In genomic region chr3:32719335-32719734, GRCh38 we compare ENCODE assay signal across 1 cellular context.
TF ChIP-seq lines count a peak whose summit lies in the region.

No MANE protein-coding gene starts in this region.

TF ChIP-seq in GM23338, 12 proteins besides CTCF, POLR2A, EP300 and RAD21 (continued from another document):
- TF ChIP-seq, protein P1, sequence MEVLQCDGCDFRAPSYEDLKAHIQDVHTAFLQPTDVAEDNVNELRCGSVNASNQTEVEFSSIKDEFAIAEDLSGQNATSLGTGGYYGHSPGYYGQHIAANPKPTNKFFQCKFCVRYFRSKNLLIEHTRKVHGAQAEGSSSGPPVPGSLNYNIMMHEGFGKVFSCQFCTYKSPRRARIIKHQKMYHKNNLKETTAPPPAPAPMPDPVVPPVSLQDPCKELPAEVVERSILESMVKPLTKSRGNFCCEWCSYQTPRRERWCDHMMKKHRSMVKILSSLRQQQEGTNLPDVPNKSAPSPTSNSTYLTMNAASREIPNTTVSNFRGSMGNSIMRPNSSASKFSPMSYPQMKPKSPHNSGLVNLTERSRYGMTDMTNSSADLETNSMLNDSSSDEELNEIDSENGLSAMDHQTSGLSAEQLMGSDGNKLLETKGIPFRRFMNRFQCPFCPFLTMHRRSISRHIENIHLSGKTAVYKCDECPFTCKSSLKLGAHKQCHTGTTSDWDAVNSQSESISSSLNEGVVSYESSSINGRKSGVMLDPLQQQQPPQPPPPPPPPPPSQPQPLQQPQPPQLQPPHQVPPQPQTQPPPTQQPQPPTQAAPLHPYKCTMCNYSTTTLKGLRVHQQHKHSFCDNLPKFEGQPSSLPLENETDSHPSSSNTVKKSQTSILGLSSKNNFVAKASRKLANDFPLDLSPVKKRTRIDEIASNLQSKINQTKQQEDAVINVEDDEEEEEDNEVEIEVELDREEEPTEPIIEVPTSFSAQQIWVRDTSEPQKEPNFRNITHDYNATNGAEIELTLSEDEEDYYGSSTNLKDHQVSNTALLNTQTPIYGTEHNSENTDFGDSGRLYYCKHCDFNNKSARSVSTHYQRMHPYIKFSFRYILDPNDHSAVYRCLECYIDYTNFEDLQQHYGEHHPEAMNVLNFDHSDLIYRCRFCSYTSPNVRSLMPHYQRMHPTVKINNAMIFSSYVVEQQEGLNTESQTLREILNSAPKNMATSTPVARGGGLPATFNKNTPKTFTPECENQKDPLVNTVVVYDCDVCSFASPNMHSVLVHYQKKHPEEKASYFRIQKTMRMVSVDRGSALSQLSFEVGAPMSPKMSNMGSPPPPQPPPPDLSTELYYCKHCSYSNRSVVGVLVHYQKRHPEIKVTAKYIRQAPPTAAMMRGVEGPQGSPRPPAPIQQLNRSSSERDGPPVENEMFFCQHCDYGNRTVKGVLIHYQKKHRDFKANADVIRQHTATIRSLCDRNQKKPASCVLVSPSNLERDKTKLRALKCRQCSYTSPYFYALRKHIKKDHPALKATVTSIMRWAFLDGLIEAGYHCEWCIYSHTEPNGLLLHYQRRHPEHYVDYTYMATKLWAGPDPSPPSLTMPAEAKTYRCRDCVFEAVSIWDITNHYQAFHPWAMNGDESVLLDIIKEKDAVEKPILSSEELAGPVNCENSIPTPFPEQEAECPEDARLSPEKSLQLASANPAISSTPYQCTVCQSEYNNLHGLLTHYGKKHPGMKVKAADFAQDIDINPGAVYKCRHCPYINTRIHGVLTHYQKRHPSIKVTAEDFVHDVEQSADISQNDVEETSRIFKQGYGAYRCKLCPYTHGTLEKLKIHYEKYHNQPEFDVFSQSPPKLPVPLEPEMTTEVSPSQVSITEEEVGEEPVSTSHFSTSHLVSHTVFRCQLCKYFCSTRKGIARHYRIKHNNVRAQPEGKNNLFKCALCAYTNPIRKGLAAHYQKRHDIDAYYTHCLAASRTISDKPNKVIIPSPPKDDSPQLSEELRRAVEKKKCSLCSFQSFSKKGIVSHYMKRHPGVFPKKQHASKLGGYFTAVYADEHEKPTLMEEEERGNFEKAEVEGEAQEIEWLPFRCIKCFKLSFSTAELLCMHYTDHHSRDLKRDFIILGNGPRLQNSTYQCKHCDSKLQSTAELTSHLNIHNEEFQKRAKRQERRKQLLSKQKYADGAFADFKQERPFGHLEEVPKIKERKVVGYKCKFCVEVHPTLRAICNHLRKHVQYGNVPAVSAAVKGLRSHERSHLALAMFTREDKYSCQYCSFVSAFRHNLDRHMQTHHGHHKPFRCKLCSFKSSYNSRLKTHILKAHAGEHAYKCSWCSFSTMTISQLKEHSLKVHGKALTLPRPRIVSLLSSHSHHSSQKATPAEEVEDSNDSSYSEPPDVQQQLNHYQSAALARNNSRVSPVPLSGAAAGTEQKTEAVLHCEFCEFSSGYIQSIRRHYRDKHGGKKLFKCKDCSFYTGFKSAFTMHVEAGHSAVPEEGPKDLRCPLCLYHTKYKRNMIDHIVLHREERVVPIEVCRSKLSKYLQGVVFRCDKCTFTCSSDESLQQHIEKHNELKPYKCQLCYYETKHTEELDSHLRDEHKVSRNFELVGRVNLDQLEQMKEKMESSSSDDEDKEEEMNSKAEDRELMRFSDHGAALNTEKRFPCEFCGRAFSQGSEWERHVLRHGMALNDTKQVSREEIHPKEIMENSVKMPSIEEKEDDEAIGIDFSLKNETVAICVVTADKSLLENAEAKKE (CRISPR knock-in tag; IDR thresholded peaks at IDR 0.05) = no peak
- TF ChIP-seq POLR2AphosphoS5 (IDR thresholded peaks at IDR 0.05; ENCODE audit: low read depth) (no peak), ZNF114 (CRISPR knock-in tag; IDR thresholded peaks at IDR 0.05) (no peak), CREB1 (CRISPR knock-in tag; IDR thresholded peaks at IDR 0.05; ENCODE audit: low read depth) (no peak)
- TF ChIP-seq, protein P2, sequence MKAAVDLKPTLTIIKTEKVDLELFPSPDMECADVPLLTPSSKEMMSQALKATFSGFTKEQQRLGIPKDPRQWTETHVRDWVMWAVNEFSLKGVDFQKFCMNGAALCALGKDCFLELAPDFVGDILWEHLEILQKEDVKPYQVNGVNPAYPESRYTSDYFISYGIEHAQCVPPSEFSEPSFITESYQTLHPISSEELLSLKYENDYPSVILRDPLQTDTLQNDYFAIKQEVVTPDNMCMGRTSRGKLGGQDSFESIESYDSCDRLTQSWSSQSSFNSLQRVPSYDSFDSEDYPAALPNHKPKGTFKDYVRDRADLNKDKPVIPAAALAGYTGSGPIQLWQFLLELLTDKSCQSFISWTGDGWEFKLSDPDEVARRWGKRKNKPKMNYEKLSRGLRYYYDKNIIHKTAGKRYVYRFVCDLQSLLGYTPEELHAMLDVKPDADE (IDR thresholded peaks at IDR 0.05) = no peak
TF ChIP-seq in GM23338: peak in this region for 0.
